21 cellular contexts compared by ENCODE assay signal in the genomic region with DNA sequence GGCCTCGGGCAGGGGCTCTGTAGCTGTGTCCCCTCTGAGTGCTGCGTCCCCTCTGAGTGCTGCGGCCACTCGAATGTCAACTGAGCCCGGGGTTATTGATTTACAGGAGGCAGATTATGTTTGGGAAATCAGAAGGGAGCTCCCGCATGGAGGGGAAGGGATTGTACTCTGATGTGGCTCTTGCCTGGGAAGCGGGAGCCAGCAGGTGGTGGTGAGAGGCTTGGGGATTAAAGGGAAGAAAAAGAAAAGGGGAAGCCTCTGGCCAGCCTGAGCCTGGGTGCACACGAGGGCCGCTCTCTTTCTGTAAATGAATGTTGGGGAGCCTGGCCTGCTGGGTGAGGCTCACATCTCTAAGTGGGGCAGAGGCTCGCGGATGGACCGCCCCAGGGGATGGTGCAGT. TPM values are rescaled to one million over a fixed set of nuclear protein-coding genes. Genes with fewer than 3 reads are reported as not detected.
DNase-seq lines count a peak whose midpoint lies in the region; FAIRE-seq and TF ChIP-seq lines count a peak whose summit lies in the region.
"Had no signal": no experiment of that assay in that cellular context is flagged by ENCODE, and none has a peak within 500 bp of the region (broad histone marks: within the 10 kb centered on the region; RNA-seq: fewer than 3 reads in every experiment).

No MANE protein-coding gene starts in this region.

- peak overlapping the region; percentile 82 for H3K27ac ChIP-seq in ectodermal cell (ENCODE audit: insufficient read depth, low read depth, low read length, poor library complexity, severe bottlenecking)

- H3K4me3 ChIP-seq in ectodermal cell (ENCODE audit: insufficient read depth, low read depth, low read length): peak overlapping the region; percentile 8
- H3K4me3 ChIP-seq: GM12878 had no signal

- H3K4me3 Mint-ChIP-seq in neural crest cell: no peak overlapping the region
- H3K4me3 Mint-ChIP-seq: CD4-positive, alpha-beta T cell; IgD-negative memory B cell had no signal

- no peak for TF ChIP-seq POLR2A in GM12892 (IDR thresholded peaks at IDR 0.05; ENCODE audit: low read depth, low read length)

- 20 to 21% methylated on average over 12 of the region's 12 CpGs for WGBS in ectodermal cell, 2 experiments

- no peaks in the 10 kb centered on the region for H3K9me3 Mint-ChIP-seq in neural crest cell
- H3K9me3 Mint-ChIP-seq: CD4-positive, alpha-beta T cell had no signal

- H3K4me1 Mint-ChIP-seq in neural crest cell: peaks cover 23% of the 10 kb centered on the region
- H3K4me1 Mint-ChIP-seq: IgD-negative memory B cell had no signal

- H3K27ac Mint-ChIP-seq in neural crest cell (ENCODE audit: unreplicated experiment): peak overlapping the region; percentile 85
- H3K27ac Mint-ChIP-seq: CD4-positive, alpha-beta T cell; IgD-negative memory B cell had no signal

- no peaks in the 10 kb centered on the region for H3K9me3 ChIP-seq in ectodermal cell (ENCODE audit: control insufficient read depth, low read length)

- no peaks in the 10 kb centered on the region for H3K36me3 Mint-ChIP-seq in neural crest cell (ENCODE audit: low read depth)
- H3K36me3 Mint-ChIP-seq: IgD-negative memory B cell had no signal

- no peaks in the 10 kb centered on the region for H3K36me3 ChIP-seq in ectodermal cell (ENCODE audit: control insufficient read depth, insufficient read depth, low read length)

- DNase-seq in ELF-1 (ENCODE audit: low read depth, low spot score) (peak; percentile 30), MV-4-11 (lab: John Stamatoyannopoulos, UW) (peak; percentile 18), neural crest cell (ENCODE audit: low read depth, low spot score) (no peak), GM12892 (ENCODE audit: insufficient read length) (no peak), NCI-H226 (no peak), NCI-H1048 (lab: John Stamatoyannopoulos, UW) (no peak), HTR-8/SVneo (ENCODE audit: insufficient read length, low spot score) (no peak)
- DNase-seq: Calu3; CD4-positive, alpha-beta T cell; DMS79 treated with DMSO at 0.1 percent for 48 hours; Kasumi-1; MM.1S; NCI-H1105 treated with DMSO at 0.1 percent for 48 hours; NCI-H187; NCI-H446 treated with DMSO at 0.1 percent for 48 hours; SW 1271 had no signal

- H3K4me1 ChIP-seq in ectodermal cell (ENCODE audit: control insufficient read depth, insufficient read depth, low read length): peaks cover 18% of the 10 kb centered on the region

- H3K27me3 ChIP-seq in ectodermal cell (ENCODE audit: control insufficient read depth, insufficient read depth, low read length, poor library complexity, severe bottlenecking): no peaks in the 10 kb centered on the region

- no peak for FAIRE-seq in GM12892 (lab: Jason Lieb, UNC)
- FAIRE-seq in HTR-8/SVneo (lab: Jason Lieb, UNC): no peak
- FAIRE-seq: G401.6, GM12878, GM18507 had no signal

- no peak for TF ChIP-seq CTCF in neural crest cell (conservative IDR thresholded peaks at IDR 0.05)

- H3K27me3 Mint-ChIP-seq in neural crest cell (ENCODE audit: low read depth): peaks cover 14% of the 10 kb centered on the region

RNA-seq across cellular contexts. Expression of a gene that starts 22.8 kb away (rescaled TPM):
- 33.4 TPM for polyA plus RNA-seq in ectodermal cell (2013, experiment 1 of 4)
- polyA plus RNA-seq in ectodermal cell (2013, experiment 2 of 4): 38.8 TPM
- 22.8 TPM for polyA plus RNA-seq in ectodermal cell (2013, experiment 3 of 4)
- polyA plus RNA-seq in ectodermal cell (2013, experiment 4 of 4): 27.1 TPM
- 9.6 and 13.1 TPM in 2 replicates for total RNA-seq in neural crest cell
- polyA plus RNA-seq in GM12892 (2012; ENCODE audit: missing spikeins): 0.23 TPM
- total RNA-seq: CD4-positive, alpha-beta T cell had no signal
- polyA plus RNA-seq: IgD-negative memory B cell had no signal

Comparison
In these comparisons a context has a peak if more than half of its experiments do, and no peak if none do; other contexts are left out.
1. DNase-seq: peak in ELF-1 (single experiment) and MV-4-11 (single experiment); none in neural crest cell (single experiment), GM12892 (single experiment), NCI-H226 (single experiment), NCI-H1048 (single experiment) and HTR-8/SVneo (single experiment).